Comparison of ENCODE assay signal across 8 cellular contexts in the genomic region with DNA sequence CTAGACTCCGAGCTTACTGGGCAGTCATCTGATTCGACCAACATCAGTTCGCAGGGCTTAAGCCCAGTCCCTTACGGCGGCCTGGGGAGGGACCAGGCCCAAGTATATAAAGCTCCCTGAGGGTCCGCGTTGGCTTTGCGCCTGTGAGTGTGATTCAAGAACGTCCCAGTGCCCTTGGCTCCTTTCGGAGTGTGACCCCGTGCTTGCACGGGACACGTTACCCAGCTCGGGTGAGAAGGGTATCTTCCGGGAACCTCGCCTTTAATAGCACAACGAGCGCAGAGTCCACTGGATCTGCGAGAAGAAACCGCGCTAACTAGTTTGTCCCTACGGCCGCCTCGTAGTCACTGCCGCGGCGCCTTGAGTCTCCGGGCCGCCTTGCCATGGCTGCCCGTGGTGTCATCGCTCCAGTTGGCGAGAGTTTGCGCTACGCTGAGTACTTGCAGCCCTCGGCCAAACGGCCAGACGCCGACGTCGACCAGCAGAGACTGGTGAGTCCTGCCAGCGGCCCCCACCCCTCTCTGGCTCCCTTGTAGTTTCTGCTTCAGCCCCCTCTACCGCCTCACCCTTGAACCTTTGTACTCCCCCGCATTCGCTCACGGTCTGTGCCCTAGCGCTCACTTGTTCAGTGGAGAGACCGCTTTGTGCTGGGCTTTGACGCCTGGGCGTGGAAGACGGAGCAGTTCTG. TPM values are rescaled to one million over a fixed set of nuclear protein-coding genes. Genes with fewer than 3 reads are reported as not detected.
DNase-seq lines count a peak whose midpoint lies in the region; ATAC-seq, FAIRE-seq and TF ChIP-seq lines count a peak whose summit lies in the region.

A gene (plus strand): TSS at position 343 of the 688 bp plus-strand sequence. CDS start 41 bp downstream, at position 384.

- H2AFZ ChIP-seq in H1 (ENCODE audit: low read length) (peak within 1 kb of the TSS; percentile 97), mesenchymal stem cell (ENCODE audit: low read depth, low read length) (no peak within 1 kb of the TSS)

- H4K20me1 ChIP-seq in H1 (replicated peaks in 1 of 2; ENCODE audit: control insufficient read depth in 1 of 2, insufficient read depth in 2 of 2, low read length in 2 of 2), result no peaks in the 10 kb centered on the region

- DNase-seq in GM12892 (ENCODE audit: insufficient read length), result peak; percentile 64
- DNase-seq in NCI-H460 (ENCODE audit: extremely low read depth, low read depth), result peak; percentile 46
- peak; percentile 55 to 62 for DNase-seq in activated CD8-positive, alpha-beta memory T cell treated with anti-CD3 and anti-CD28 coated beads for 4 hours (ENCODE audit: low read depth in 2 of 2)
- peak; percentile 56 to 74 for DNase-seq in H1 (ENCODE audit: low read depth in 1 of 2, low spot score in 2 of 2)
- DNase-seq in mesenchymal stem cell, result no peak
- peak; percentile 42 for DNase-seq in stimulated activated CD8-positive, alpha-beta memory T cell treated with anti-CD3 and anti-CD28 coated beads, Interleukin-12 subunit alpha, Interleukin-12 subunit beta, amount 100 ng/mL, for 24 hours (ENCODE audit: extremely low read depth)
- no peak for DNase-seq in RKO (ENCODE audit: low spot score)

- H3K14ac ChIP-seq in H1 (ENCODE audit: insufficient read length) (no peak within 1 kb of the TSS), mesenchymal stem cell (ENCODE audit: low read length in 2 of 2) (no peak within 1 kb of the TSS)

- no peak within 1 kb of the TSS for H3K56ac ChIP-seq in H1 (replicated peaks; ENCODE audit: insufficient read length, low read depth, low read length)

- H2BK120ac ChIP-seq in H1 (replicated peaks; ENCODE audit: low read depth, low read length) (no peak within 1 kb of the TSS), mesenchymal stem cell (ENCODE audit: low read depth, low read length) (no peak within 1 kb of the TSS)

- CTCF ChIA-PET in H1 (lab: Charles Lee; ENCODE audit: partially characterized antibody), result interaction anchor here (0.6 to 2.4 kb wide), 7 partner anchors 26 to 148 kb away, joined by 3 to 9 read pairs (median 4); no protein-coding TSS in a partner anchor

- H3K4me1 ChIP-seq in H1 (replicated peaks in 1 of 4; ENCODE audit: control insufficient read depth in 3 of 4, insufficient read depth in 4 of 4, low read length in 3 of 4) (no peaks in the 10 kb centered on the region), mesenchymal stem cell (ENCODE audit: control insufficient read depth, insufficient read depth, low read depth, low read length) (no peaks in the 10 kb centered on the region)

- no peak within 1 kb of the TSS for H2BK20ac ChIP-seq in H1 (ENCODE audit: low read length)

- H3K4me2 ChIP-seq in H1 (ENCODE audit: insufficient read depth in 1 of 2, low read depth in 2 of 2, low read length in 2 of 2), result peak within 1 kb of the TSS; percentile 76 to 79
- H3K4me2 ChIP-seq in mesenchymal stem cell (ENCODE audit: low read length, poor library complexity, severe bottlenecking), result no peak within 1 kb of the TSS

- TF ChIP-seq EP300 in H1 (IDR thresholded peaks at IDR 0.05; ENCODE audit: borderline replicate concordance in 1 of 2, low read depth in 2 of 2, low read length in 2 of 2), result no peak

- 5% methylated on average over 49 of the region's 50 CpGs; no CpG with 5 or more reads in 1 of the 2 experiments for WGBS in H1 (ENCODE audit: extremely low coverage in 1 of 2, insufficient coverage in 1 of 2, insufficient read length in 1 of 2, insufficient replicate concordance in 2 of 2, low coverage in 1 of 2, low lambda C conversion rate in 2 of 2, missing lambda C conversion rate in 1 of 2), 2 experiments
- WGBS in mesenchymal stem cell, result 96% methylated on average over 50 of the region's 50 CpGs

- H2AK5ac ChIP-seq in H1 (ENCODE audit: low read depth, low read length) (no peak within 1 kb of the TSS), mesenchymal stem cell (ENCODE audit: low read length, severe bottlenecking) (no peak within 1 kb of the TSS)

- POLR2A ChIA-PET in H1 (lab: Charles Lee; ENCODE audit: partially characterized antibody), result interaction anchor here (0.6 to 1.7 kb wide), 15 partner anchors 9 to 157 kb away, joined by 3 to 5 read pairs (median 3); no protein-coding TSS in a partner anchor

- H3K27ac ChIP-seq in H1 (ENCODE audit: low read depth, low read length), result peak within 1 kb of the TSS; percentile 29; the same call in 1 of the 2 replicates
- H3K27ac ChIP-seq in mesenchymal stem cell (ENCODE audit: low read length, poor library complexity, severe bottlenecking), result no peak within 1 kb of the TSS

- H3K9me3 ChIP-seq in H1 (ENCODE audit: insufficient read depth in 2 of 2, low read depth in 1 of 2, low read length in 1 of 2), result no peaks in the 10 kb centered on the region
- no peaks in the 10 kb centered on the region for H3K9me3 ChIP-seq in mesenchymal stem cell (ENCODE audit: control insufficient read depth, low read length)

- H3K79me2 ChIP-seq in H1 (ENCODE audit: control insufficient read depth in 1 of 2, insufficient read depth in 2 of 2, low read length in 2 of 2), result peaks cover 0 to 10% of the 10 kb centered on the region in 2 experiments; a peak in 2 of 4 replicates

- no peaks in the 10 kb centered on the region for H3K79me1 ChIP-seq in H1 (ENCODE audit: low read depth, low read length)
- no peaks in the 10 kb centered on the region for H3K79me1 ChIP-seq in mesenchymal stem cell (replicated peaks; ENCODE audit: low read length, poor library complexity, severe bottlenecking)

- peaks cover 4% of the 10 kb centered on the region; the same call in 1 of the 2 replicates for H3K23me2 ChIP-seq in H1 (ENCODE audit: low read depth, low read length)

- no peak within 1 kb of the TSS for H4K5ac ChIP-seq in H1 (ENCODE audit: insufficient read length, low read depth, low read length)

- TF ChIP-seq POLR2A in GM12892 (IDR thresholded peaks at IDR 0.05; ENCODE audit: low read depth, low read length) (peak; percentile 91), H1 (IDR thresholded peaks at IDR 0.05; ENCODE audit: control extremely low read depth in 1 of 2, low read depth in 2 of 2, low read length in 2 of 2) (peak; percentile 76 to 81)

- H3K36me3 ChIP-seq in H1 (ENCODE audit: control insufficient read depth in 2 of 4, insufficient read depth in 4 of 4, low read length in 3 of 4), result no peaks in the 10 kb centered on the region
- peaks cover 0 to 8% of the 10 kb centered on the region in 2 experiments for H3K36me3 ChIP-seq in mesenchymal stem cell (ENCODE audit: control insufficient read depth in 1 of 2, insufficient read depth in 2 of 2, low read depth in 1 of 2, low read length in 2 of 2)

- H3K27me3 ChIP-seq in H1 (replicated peaks in 1 of 4; ENCODE audit: control insufficient read depth in 3 of 4, extremely low read depth in 1 of 4, insufficient read depth in 3 of 4, low read length in 3 of 4), result peaks cover 0 to 5% (median 2%) of the 10 kb centered on the region in 4 experiments; a peak in 1 of 7 replicates
- no peaks in the 10 kb centered on the region for H3K27me3 ChIP-seq in mesenchymal stem cell (ENCODE audit: control insufficient read depth in 1 of 2, insufficient read depth in 1 of 2, low read length in 2 of 2)

- peak within 1 kb of the TSS; percentile 90 for H3K18ac ChIP-seq in H1 (ENCODE audit: extremely low read depth, low read length)
- H3K18ac ChIP-seq in mesenchymal stem cell (ENCODE audit: low read depth in 1 of 2, low read length in 2 of 2), result no peak within 1 kb of the TSS

- peak; percentile 87 for ATAC-seq in HG02759 (IDR thresholded peaks at IDR 0.05; ENCODE audit: unreplicated experiment)

- H3K4ac ChIP-seq in H1 (replicated peaks; ENCODE audit: insufficient read length, low read depth, low read length) (no peak within 1 kb of the TSS), mesenchymal stem cell (ENCODE audit: low read depth in 1 of 2, low read length in 2 of 2) (no peak within 1 kb of the TSS)

- H4K91ac ChIP-seq in H1 (replicated peaks; ENCODE audit: insufficient read length, low read length) (no peak within 1 kb of the TSS), mesenchymal stem cell (ENCODE audit: low read length) (no peak within 1 kb of the TSS)

- peak within 1 kb of the TSS; percentile 94 for H2BK15ac ChIP-seq in H1 (ENCODE audit: low read length)
- H2BK15ac ChIP-seq in mesenchymal stem cell (ENCODE audit: low read depth, poor library complexity, severe bottlenecking), result no peak within 1 kb of the TSS

- H3K23ac ChIP-seq in H1 (ENCODE audit: insufficient read length), result no peak within 1 kb of the TSS
- no peak within 1 kb of the TSS for H3K23ac ChIP-seq in mesenchymal stem cell (ENCODE audit: low read length in 2 of 2)

- peak; percentile 93 for FAIRE-seq in GM12892 (lab: Jason Lieb, UNC)
- no peak for FAIRE-seq in H1 (lab: Jason Lieb, UNC)

- peak within 1 kb of the TSS; percentile 61; the same call in 1 of the 2 replicates for H2BK5ac ChIP-seq in H1 (ENCODE audit: low read depth, low read length)
- no peak within 1 kb of the TSS for H2BK5ac ChIP-seq in mesenchymal stem cell (ENCODE audit: low read depth, low read length, poor library complexity, severe bottlenecking)

- H3K4me3 ChIP-seq in H1 (ENCODE audit: extremely low read depth in 1 of 4, insufficient read depth in 2 of 4, low read depth in 3 of 4, low read length in 4 of 4) (peak within 1 kb of the TSS; percentile 65 to 82 (median 74)), mesenchymal stem cell (ENCODE audit: insufficient read depth in 1 of 2, low read depth in 1 of 2, low read length in 2 of 2) (peak within 1 kb of the TSS in 1 of 2 experiments; percentile 91)

- H4K8ac ChIP-seq in H1 (ENCODE audit: extremely low read depth, insufficient read depth, low read length) (peak within 1 kb of the TSS; percentile 57), mesenchymal stem cell (ENCODE audit: low read length) (no peak within 1 kb of the TSS)

- TF ChIP-seq RAD21 in H1 (IDR thresholded peaks at IDR 0.05 in 1 of 2, conservative IDR thresholded peaks at IDR 0.05 in 1 of 2; ENCODE audit: low read depth in 2 of 2, low read length in 2 of 2), result peak in 1 of 2 experiments; percentile 0; a peak in 2 of 4 replicates

- peak within 1 kb of the TSS; percentile 85; the same call in 1 of the 2 replicates for H2BK12ac ChIP-seq in H1 (ENCODE audit: low read depth, low read length)
- H2BK12ac ChIP-seq in mesenchymal stem cell (ENCODE audit: low read length in 2 of 2), result no peak within 1 kb of the TSS

- H3K9ac ChIP-seq in H1 (replicated peaks in 1 of 4; ENCODE audit: extremely low read depth in 1 of 4, low read depth in 3 of 4, low read length in 3 of 4), result peak within 1 kb of the TSS in 3 of 4 experiments; percentile 66 to 74 (median 73); a peak in 6 of 7 replicates
- peak within 1 kb of the TSS; percentile 93 for H3K9ac ChIP-seq in mesenchymal stem cell (ENCODE audit: low read length)

- peak in 1 of 3 experiments; percentile 12; a peak in 1 of 4 replicates for TF ChIP-seq CTCF in H1 (IDR thresholded peaks at IDR 0.05; ENCODE audit: control extremely low read depth in 1 of 3, insufficient read depth in 1 of 3, low read depth in 1 of 3, low read length in 3 of 3)

RNA-seq across cellular contexts. Expression of the gene that starts here (rescaled TPM):
- 26.8 TPM for polyA plus RNA-seq in GM12892 (2012; ENCODE audit: missing spikeins)
- 30.7 and 33.2 TPM in 2 replicates for total RNA-seq in NCI-H460 (2014; rRNA removed; shearing (Covaris generic))
- 5.5 and 8.8 TPM in 2 replicates for polyA plus RNA-seq in NCI-H460 (2014; cell fraction: nucleus; rRNA removed)
- total RNA-seq in H1 (2021; fragmentation: NEBNext Ultra II Directional; extraction: Animal tissue kit (Norgen Biotek cat#: 25700)), result 5.8 and 6.5 TPM in 2 replicates
- 20.8 and 21.8 TPM in 2 replicates for polyA plus RNA-seq in H1 (2011; rRNA removed)
- polyA plus RNA-seq in H1 (2011; cell fraction: cytosol; rRNA removed), result 23.5 TPM
- polyA plus RNA-seq in H1 (2011; cell fraction: nucleus; rRNA removed), result 19.1 TPM
- polyA plus RNA-seq in H1 (2012, experiment 1 of 2), result 14.2 to 21.8 TPM (median 17.7 TPM) in 4 replicates
- polyA plus RNA-seq in H1 (2012, experiment 2 of 2), result 2.9 TPM
- 2.4 TPM for polyA plus RNA-seq in H1 (2013, experiment 1 of 2)
- polyA plus RNA-seq in H1 (2013, experiment 2 of 2), result 2.5 TPM
- polyA minus RNA-seq in H1 (2011; rRNA and poly(A)+ RNA removed), result 9.1 and 11.8 TPM in 2 replicates
- 21.1 TPM for polyA minus RNA-seq in H1 (2011; cell fraction: cytosol; rRNA and poly(A)+ RNA removed)
- polyA minus RNA-seq in H1 (2011; cell fraction: nucleus; rRNA and poly(A)+ RNA removed), result 11.1 TPM
- polyA plus RNA-seq in mesenchymal stem cell (2013, experiment 1 of 2), result 0.14 TPM
- 0.11 TPM for polyA plus RNA-seq in mesenchymal stem cell (2013, experiment 2 of 2)

Comparison
In these comparisons a context has a peak if more than half of its experiments do, and no peak if none do; other contexts are left out.
1. DNase-seq: peak in GM12892 (single experiment), NCI-H460 (single experiment), activated CD8-positive, alpha-beta memory T cell treated with anti-CD3 and anti-CD28 coated beads for 4 hours (2 of 2), H1 (2 of 2) and stimulated activated CD8-positive, alpha-beta memory T cell treated with anti-CD3 and anti-CD28 coated beads, Interleukin-12 subunit alpha, Interleukin-12 subunit beta, amount 100 ng/mL, for 24 hours (single experiment); none in mesenchymal stem cell (single experiment) and RKO (single experiment).